ENCODE assay signal across 18 cellular contexts in the genomic region with DNA sequence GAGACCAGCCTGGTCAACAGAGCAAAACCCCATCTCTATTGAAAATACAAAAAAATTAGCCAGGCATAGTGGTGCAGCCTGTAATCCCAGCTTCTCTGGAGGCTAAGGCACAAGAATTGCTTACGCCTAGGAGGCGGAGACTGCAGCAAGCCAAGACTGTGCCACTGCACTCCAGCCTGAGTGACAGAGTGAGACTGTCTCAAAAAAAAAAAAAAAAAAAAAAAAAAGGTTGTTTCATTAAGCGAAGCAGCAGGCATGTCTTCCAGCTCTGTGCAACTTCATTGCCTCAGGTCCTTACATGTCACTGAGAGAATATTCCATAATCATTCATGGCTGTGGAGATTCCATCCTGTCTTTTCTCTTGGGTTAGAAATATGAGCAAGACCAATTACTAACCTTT. TPM values are rescaled to one million over a fixed set of nuclear protein-coding genes. Genes with fewer than 3 reads are reported as not detected.
DNase-seq lines count a peak whose midpoint lies in the region; ATAC-seq, FAIRE-seq and TF ChIP-seq lines count a peak whose summit lies in the region.
"Had no signal": no experiment of that assay in that cellular context is flagged by ENCODE, and none has a peak within 500 bp of the region (broad histone marks: within the 10 kb centered on the region; RNA-seq: fewer than 3 reads in every experiment).

No MANE protein-coding gene starts in this region.

- no peaks in the 10 kb centered on the region for H3K36me3 Mint-ChIP-seq in GM23338 (ENCODE audit: low read depth)

- 100% methylated on average over 1 of the region's 3 CpGs for WGBS in K562 (ENCODE audit: insufficient coverage, low coverage, missing lambda C conversion rate)

- ATAC-seq in GM23338 (peak; percentile 47; the same call in 2 of the 3 replicates), K562 (peak; percentile 72), HG02970 (IDR thresholded peaks at IDR 0.05; ENCODE audit: low FRiP score, unreplicated experiment) (no peak)
- ATAC-seq: HCT116 had no signal

- peaks cover 7% of the 10 kb centered on the region; the same call in 1 of the 2 replicates for H3K79me2 ChIP-seq in GM23338 (replicated peaks; ENCODE audit: insufficient read depth)
- H3K79me2 ChIP-seq in K562 (ENCODE audit: control insufficient read depth, insufficient read depth, low read length): peaks cover 95% of the 10 kb centered on the region

- TF ChIP-seq RAD21 in K562 (CRISPR knock-in tag; conservative IDR thresholded peaks at IDR 0.05 in 1 of 2, IDR thresholded peaks at IDR 0.05 in 1 of 2): no peak

- H3K4me2 ChIP-seq in GM23338: no peak overlapping the region
- no peak overlapping the region for H3K4me2 ChIP-seq in K562 (ENCODE audit: insufficient read depth, low read length)

- H3K4me1 ChIP-seq in GM23338 (ENCODE audit: insufficient read depth) (peaks cover 13% of the 10 kb centered on the region; the same call in 1 of the 2 replicates), K562 (replicated peaks in 1 of 2; ENCODE audit: control insufficient read depth in 2 of 2, insufficient read depth in 2 of 2, low read length in 2 of 2) (peaks cover 20 to 51% of the 10 kb centered on the region in 2 experiments)

- DNase-seq in NCI-H82 (lab: John Stamatoyannopoulos, UW) (peak; percentile 6), NCI-H82 treated with DMSO at 0.1 percent for 48 hours (lab: John Stamatoyannopoulos, UW; ENCODE audit: unreplicated experiment) (no peak), GM23338 (ENCODE audit: low spot score) (no peak), K562 (ENCODE audit: extremely low read depth in 1 of 4, low spot score in 3 of 4) (no peak), KG1 (lab: John Stamatoyannopoulos, UW) (no peak), SW480 (ENCODE audit: low spot score) (no peak)
- DNase-seq: C1 segment of cervical spinal cord; Calu3; CD4-positive, alpha-beta T cell; DMS 273 treated with DMSO at 0.1 percent for 48 hours; EL; GDM1 had no signal

- peaks cover 12% of the 10 kb centered on the region for H3K27me3 Mint-ChIP-seq in GM23338 (ENCODE audit: insufficient read depth, low read depth, poor library complexity)
- H3K27me3 Mint-ChIP-seq: B cell; CD4-positive, alpha-beta T cell had no signal

- CTCF ChIA-PET in K562 (lab: Yijun Ruan, JAX; ENCODE audit: low intra/inter-chr PET ratio): no interaction called here

- H3K36me3 ChIP-seq in GM23338 (ENCODE audit: insufficient read depth) (no peaks in the 10 kb centered on the region), K562 (ENCODE audit: control insufficient read depth, insufficient read depth, low read length) (peaks cover 5% of the 10 kb centered on the region; the same call in 1 of the 3 replicates)

- intact Hi-C loops in K562 (cut with micrococcal nuclease): no loop called here

- H3K9me3 ChIP-seq in K562 (replicated peaks; ENCODE audit: control insufficient read depth, insufficient read depth, low read depth, low read length): no peaks in the 10 kb centered on the region

- H4K20me1 ChIP-seq in GM23338 (replicated peaks; ENCODE audit: insufficient read depth) (no peaks in the 10 kb centered on the region; the same call in 1 of the 2 replicates), K562 (replicated peaks; ENCODE audit: control insufficient read depth, insufficient read depth, low read length) (no peaks in the 10 kb centered on the region)

- H3K27ac ChIP-seq in GM23338 (ENCODE audit: low read depth) (no peak overlapping the region), K562 (ENCODE audit: extremely low read depth, low read depth, low read length) (peak overlapping the region; percentile 67; the same call in 2 of the 3 replicates)

- H3K4me1 Mint-ChIP-seq in GM23338: peaks cover 20% of the 10 kb centered on the region

- POLR2A ChIA-PET in K562 (lab: Yijun Ruan, JAX): interaction anchor here (0.6 to 2.2 kb wide), 6 partner anchors 11 to 75 kb away, joined by 3 to 11 read pairs (median 4); a partner anchor contains a TSS

- TF ChIP-seq EP300 in K562 (IDR thresholded peaks at IDR 0.05; ENCODE audit: low read length): no peak

- no peaks in the 10 kb centered on the region for H3K9me3 Mint-ChIP-seq in GM23338
- H3K9me3 Mint-ChIP-seq: CD4-positive, alpha-beta T cell had no signal

- no peaks in the 10 kb centered on the region for H3K9me2 ChIP-seq in GM23338 (ENCODE audit: insufficient read depth)

- no peak overlapping the region for H3K27ac Mint-ChIP-seq in GM23338
- H3K27ac Mint-ChIP-seq: B cell; CD4-positive, alpha-beta T cell had no signal

- in situ Hi-C loops in K562 (cut with MboI): no loop called here

- H2AFZ ChIP-seq in GM23338 (no peak overlapping the region), K562 (ENCODE audit: low read depth, low read length) (no peak overlapping the region)

- no peak for FAIRE-seq in K562 (lab: Jason Lieb, UNC)
- FAIRE-seq: A204.1, GM12892, H1 had no signal

- TF ChIP-seq POLR2A in K562 (conservative IDR thresholded peaks at IDR 0.05): no peak

- 0 out of 4 replicates have a peak overlapping the region, but pooled peaks of 1 of the 2 experiments have one; percentile 25 for H3K9ac ChIP-seq in K562 (ENCODE audit: insufficient read depth in 1 of 2, low read depth in 2 of 2, low read length in 2 of 2)

- H3K4me3 ChIP-seq in GM23338 (no peak overlapping the region), K562 (no peak overlapping the region)

- H3K27me3 ChIP-seq in GM23338 (ENCODE audit: insufficient read depth) (peaks cover 23% of the 10 kb centered on the region; the same call in 1 of the 2 replicates), K562 (ENCODE audit: control insufficient read depth in 2 of 2, insufficient read depth in 2 of 2, low read length in 2 of 2) (no peaks in the 10 kb centered on the region)

- H3K9me1 ChIP-seq in K562 (ENCODE audit: control insufficient read depth, insufficient read depth, low read length): no peaks in the 10 kb centered on the region

- no TSS peak for BruUV-seq in K562 (replicated peaks; lab: Mats Ljungman, UMichigan)

- TF ChIP-seq CTCF in GM23338 (conservative IDR thresholded peaks at IDR 0.05; ENCODE audit: low read depth in 2 of 2) (no peak), K562 (IDR thresholded peaks at IDR 0.05 in 2 of 3, conservative IDR thresholded peaks at IDR 0.05 in 1 of 3; ENCODE audit: insufficient read depth in 2 of 3, low read depth in 1 of 3, low read length in 3 of 3) (no peak)

- no peaks in the 10 kb centered on the region for H3F3A ChIP-seq in GM23338 (replicated peaks; ENCODE audit: low read depth)

- H3K4me3 Mint-ChIP-seq in GM23338: no peak overlapping the region
- H3K4me3 Mint-ChIP-seq: B cell; CD4-positive, alpha-beta T cell had no signal

TF ChIP-seq in GM23338, 12 proteins besides CTCF, POLR2A, EP300 and RAD21 (continues in another document):
- TF ChIP-seq NANOG (IDR thresholded peaks at IDR 0.05; ENCODE audit: borderline replicate concordance) (no peak), ZNF331 (CRISPR knock-in tag; IDR thresholded peaks at IDR 0.05; ENCODE audit: low read depth) (no peak), STAT1 (IDR thresholded peaks at IDR 0.05; ENCODE audit: unreplicated experiment) (no peak)

TF ChIP-seq in K562, 482 proteins besides CTCF, POLR2A, EP300 and RAD21 (continues in another document):
- TF ChIP-seq, protein P1, sequence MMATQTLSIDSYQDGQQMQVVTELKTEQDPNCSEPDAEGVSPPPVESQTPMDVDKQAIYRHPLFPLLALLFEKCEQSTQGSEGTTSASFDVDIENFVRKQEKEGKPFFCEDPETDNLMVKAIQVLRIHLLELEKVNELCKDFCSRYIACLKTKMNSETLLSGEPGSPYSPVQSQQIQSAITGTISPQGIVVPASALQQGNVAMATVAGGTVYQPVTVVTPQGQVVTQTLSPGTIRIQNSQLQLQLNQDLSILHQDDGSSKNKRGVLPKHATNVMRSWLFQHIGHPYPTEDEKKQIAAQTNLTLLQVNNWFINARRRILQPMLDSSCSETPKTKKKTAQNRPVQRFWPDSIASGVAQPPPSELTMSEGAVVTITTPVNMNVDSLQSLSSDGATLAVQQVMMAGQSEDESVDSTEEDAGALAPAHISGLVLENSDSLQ (IDR thresholded peaks at IDR 0.05): peak; percentile 74
- TF ChIP-seq, protein P2, sequence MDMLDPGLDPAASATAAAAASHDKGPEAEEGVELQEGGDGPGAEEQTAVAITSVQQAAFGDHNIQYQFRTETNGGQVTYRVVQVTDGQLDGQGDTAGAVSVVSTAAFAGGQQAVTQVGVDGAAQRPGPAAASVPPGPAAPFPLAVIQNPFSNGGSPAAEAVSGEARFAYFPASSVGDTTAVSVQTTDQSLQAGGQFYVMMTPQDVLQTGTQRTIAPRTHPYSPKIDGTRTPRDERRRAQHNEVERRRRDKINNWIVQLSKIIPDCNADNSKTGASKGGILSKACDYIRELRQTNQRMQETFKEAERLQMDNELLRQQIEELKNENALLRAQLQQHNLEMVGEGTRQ (CRISPR knock-in tag; IDR thresholded peaks at IDR 0.05): no peak

RNA-seq across cellular contexts. Expression of a gene that starts 16.9 kb away (rescaled TPM):
- total RNA-seq in GM23338 (2014; rRNA removed; shearing (Covaris generic)): 6.9 and 10.8 TPM in 2 replicates
- polyA plus RNA-seq in GM23338 (2016; fragmentation: Nextera tagmentation; extraction: Ambion mirVana): 2.0 and 2.5 TPM in 2 replicates
- 43.7 and 72.8 TPM in 2 replicates for total RNA-seq in K562 (2011; cell fraction: chromatin; rRNA removed; ENCODE audit: low replicate concordance)
- total RNA-seq in K562 (2011; cell fraction: nucleolus; rRNA removed): 21.3 and 24.9 TPM in 2 replicates
- total RNA-seq in K562 (2011; cell fraction: nucleoplasm; rRNA removed): 28.6 and 29.0 TPM in 2 replicates
- 13.7 and 15.0 TPM in 2 replicates for total RNA-seq in K562 (2014; rRNA removed)
- 17.6 and 18.6 TPM in 2 replicates for total RNA-seq in K562 (2014; rRNA removed; fragmentation: Illumina TruSeq; extraction: Trizol)
- total RNA-seq in K562 (2015; rRNA removed; fragmentation: Illumina TruSeq; extraction: Trizol): 18.1 and 18.7 TPM in 2 replicates
- 25.4 and 35.2 TPM in 2 replicates for total RNA-seq in K562 (2021)
- 11.9 and 15.5 TPM in 2 replicates for polyA plus RNA-seq in K562 (2011; rRNA removed)
- polyA plus RNA-seq in K562 (2011; cell fraction: cytosol; rRNA removed): 10.3 and 11.7 TPM in 2 replicates
- 25.3 and 30.6 TPM in 2 replicates for polyA plus RNA-seq in K562 (2011; cell fraction: nucleus; rRNA removed)
- polyA plus RNA-seq in K562 (2012): 23.9 and 82.9 TPM in 2 replicates
- 24.7 and 25.9 TPM in 2 replicates for polyA plus RNA-seq in K562 (2014; fragmentation: Illumina TruSeq; extraction: Trizol)
- polyA plus RNA-seq in K562 (2014; fragmentation: Nextera tagmentation; extraction: Ambion mirVana): 1 to 10 TPM; 2.3 to 6.5 TPM
- polyA plus RNA-seq in K562 (2014; rRNA removed): 10.9 and 16.1 TPM in 2 replicates
- polyA minus RNA-seq in K562 (2011; rRNA and poly(A)+ RNA removed): 25.7 and 32.4 TPM in 2 replicates
- 9.1 and 16.6 TPM in 2 replicates for polyA minus RNA-seq in K562 (2011; cell fraction: cytosol; rRNA and poly(A)+ RNA removed)
- 10.6 and 19.3 TPM in 2 replicates for polyA minus RNA-seq in K562 (2011; cell fraction: nucleus; rRNA and poly(A)+ RNA removed)
